In genomic region chr19:10603084-10603872, GRCh38 we compare ENCODE assay signal across 1 cellular context.
TF ChIP-seq lines count a peak whose summit lies in the region.

No MANE protein-coding gene starts in this region.

TF ChIP-seq in GM12878, 131 proteins besides CTCF, POLR2A, EP300 and RAD21 (continued from another document):
- TF ChIP-seq ZBTB40 (IDR thresholded peaks at IDR 0.05; ENCODE audit: borderline replicate concordance) (peak; percentile 36; the same call in 1 of the 2 replicates), CBFB (IDR thresholded peaks at IDR 0.05; ENCODE audit: low read depth) (no peak), MXI1 (IDR thresholded peaks at IDR 0.05; ENCODE audit: low read depth, low read length) (peak; percentile 50; the same call in 1 of the 2 replicates), POLR2AphosphoS2 (IDR thresholded peaks at IDR 0.05; ENCODE audit: low read depth, low read length) (0 out of 2 replicates have a peak, but pooled peaks have one; percentile 35)
